Comparison of ENCODE assay signal across 14 cellular contexts in genomic region chr19:37987356-37988332, GRCh38.
DNase-seq lines count a peak whose midpoint lies in the region; ATAC-seq, FAIRE-seq and TF ChIP-seq lines count a peak whose summit lies in the region.
"Had no signal": no experiment of that assay in that cellular context is flagged by ENCODE, and none has a peak within 500 bp of the region (broad histone marks: within the 10 kb centered on the region; RNA-seq: fewer than 3 reads in every experiment).

No MANE protein-coding gene starts in this region.

- peak overlapping the region; percentile 71 for H3K14ac ChIP-seq in IMR-90 (replicated peaks; ENCODE audit: low read depth, low read length)

- H3K18ac ChIP-seq in IMR-90 (ENCODE audit: low read depth, low read length) = no peak overlapping the region

- H3K4me3 ChIP-seq in GM12865 (ENCODE audit: low read depth, low read length) (no peak overlapping the region), IMR-90 (ENCODE audit: insufficient read depth, low read depth, low read length) (no peak overlapping the region), K562 (no peak overlapping the region), neural progenitor cell (no peak overlapping the region)
- H3K4me3 ChIP-seq: sigmoid colon had no signal

- H3K9me3 Mint-ChIP-seq in neural progenitor cell = no peaks in the 10 kb centered on the region
- H3K9me3 Mint-ChIP-seq: activated naive CD8-positive, alpha-beta T cell treated with anti-CD3 and anti-CD28 coated beads, Interleukin-2, amount 50 U/mL, for 24 hours had no signal

- no peaks in the 10 kb centered on the region for H3K36me3 Mint-ChIP-seq in neural progenitor cell

- H2BK120ac ChIP-seq in IMR-90 (ENCODE audit: low read depth, low read length) = peak overlapping the region; percentile 57; the same call in 1 of the 2 replicates

- H3K23ac ChIP-seq in IMR-90 (ENCODE audit: low read depth, low read length) = no peak overlapping the region; the same call in 1 of the 2 replicates

- peak overlapping the region; percentile 31; the same call in 1 of the 2 replicates for H4K5ac ChIP-seq in IMR-90 (ENCODE audit: low read depth, low read length)

- peak overlapping the region; percentile 37 for H3K27ac Mint-ChIP-seq in neural progenitor cell

- no peak overlapping the region for H3K56ac ChIP-seq in IMR-90 (ENCODE audit: extremely low read depth, insufficient read depth, low read length)

- FAIRE-seq in K562 (lab: Jason Lieb, UNC) = peak; percentile 61
- FAIRE-seq in urothelium cell line (lab: Jason Lieb, UNC) = no peak

- ATAC-seq in IMR-90 (ENCODE audit: low read depth) = no peak
- peak; percentile 91 for ATAC-seq in K562
- ATAC-seq: activated naive CD8-positive, alpha-beta T cell treated with anti-CD3 and anti-CD28 coated beads, Interleukin-2, amount 50 U/mL, for 24 hours had no signal

- peak overlapping the region; percentile 83; the same call in 1 of the 2 replicates for H2AK5ac ChIP-seq in IMR-90 (ENCODE audit: low read depth, low read length)

- H3F3A ChIP-seq in neural progenitor cell (ENCODE audit: low read depth) = peaks cover 51% of the 10 kb centered on the region

- peak overlapping the region in 1 of 2 experiments; percentile 35; a peak in 1 of 4 replicates for H4K8ac ChIP-seq in IMR-90 (ENCODE audit: low read depth in 2 of 2, low read length in 2 of 2)

- peaks cover 35% of the 10 kb centered on the region for H3K4me1 Mint-ChIP-seq in neural progenitor cell

- DNase-seq in GM12865 (ENCODE audit: low read depth) (peak; percentile 64), IMR-90 (no peak), K562 (ENCODE audit: extremely low read depth in 1 of 4, low spot score in 3 of 4) (peak; percentile 21 to 39 (median 34)), neural progenitor cell (ENCODE audit: low spot score) (peak; percentile 51), T-helper 1 cell (no peak), posterior vena cava (ENCODE audit: low spot score) (no peak), MV-4-11 (lab: John Stamatoyannopoulos, UW) (no peak), urothelium cell line (ENCODE audit: low spot score) (no peak)
- DNase-seq: activated CD4-positive, alpha-beta T cell treated with anti-CD3 and anti-CD28 coated beads, Interleukin-2, amount 50 U/mL, for 48 hours; activated naive CD8-positive, alpha-beta T cell treated with anti-CD3 and anti-CD28 coated beads, Interleukin-2, amount 50 U/mL, for 24 hours; effector memory CD4-positive, alpha-beta T cell; NCI-H345; sigmoid colon; SW 1271 had no signal

- no peaks in the 10 kb centered on the region for H4K20me1 ChIP-seq in IMR-90 (ENCODE audit: insufficient read depth, low read length)
- H4K20me1 ChIP-seq in K562 (replicated peaks; ENCODE audit: control insufficient read depth, insufficient read depth, low read length) = peaks cover 7% of the 10 kb centered on the region
- H4K20me1 ChIP-seq in neural progenitor cell (ENCODE audit: low read depth) = peaks cover 34% of the 10 kb centered on the region

- H3K9me1 ChIP-seq in IMR-90 (ENCODE audit: insufficient read depth, low read length) = peaks cover 38% of the 10 kb centered on the region
- H3K9me1 ChIP-seq in K562 (ENCODE audit: control insufficient read depth, insufficient read depth, low read length) = no peaks in the 10 kb centered on the region

- no peaks in the 10 kb centered on the region for H3K36me3 ChIP-seq in IMR-90 (ENCODE audit: control insufficient read depth, insufficient read depth, low read length)
- H3K36me3 ChIP-seq in K562 (ENCODE audit: control insufficient read depth, insufficient read depth, low read length) = no peaks in the 10 kb centered on the region
- H3K36me3 ChIP-seq in neural progenitor cell = no peaks in the 10 kb centered on the region
- H3K36me3 ChIP-seq: sigmoid colon had no signal

- no peak overlapping the region for H3K9ac ChIP-seq in IMR-90 (ENCODE audit: low read depth, low read length)
- no peak overlapping the region for H3K9ac ChIP-seq in K562 (ENCODE audit: insufficient read depth in 1 of 2, low read depth in 2 of 2, low read length in 2 of 2)
- no peak overlapping the region for H3K9ac ChIP-seq in neural progenitor cell

- CTCF ChIA-PET in IMR-90 (lab: Yijun Ruan, JAX) (interaction anchor here (1.0 to 1.2 kb wide), 3 partner anchors 11 to 80 kb away, joined by 3 to 4 read pairs (median 3); partner anchors contain the start of gene SIPA1L3), K562 (lab: Yijun Ruan, JAX; ENCODE audit: low intra/inter-chr PET ratio) (no interaction called here)

- H3K4me2 ChIP-seq in IMR-90 (ENCODE audit: low read depth, low read length) (no peak overlapping the region), K562 (ENCODE audit: insufficient read depth, low read length) (no peak overlapping the region), neural progenitor cell (no peak overlapping the region)

- no CpG with 5 or more reads among the region's 12 CpGs for WGBS in IMR-90 (ENCODE audit: extremely low coverage in 2 of 2, insufficient read length in 1 of 2), 2 experiments
- 12% methylated on average over 12 of the region's 12 CpGs for WGBS in K562 (ENCODE audit: insufficient coverage, low coverage, missing lambda C conversion rate)

- H2BK15ac ChIP-seq in IMR-90 (ENCODE audit: low read depth, low read length) = no peak overlapping the region; the same call in 2 of the 3 replicates

- H3K9me3 ChIP-seq in IMR-90 (ENCODE audit: control insufficient read depth, insufficient read depth, low read length) (no peaks in the 10 kb centered on the region), K562 (replicated peaks; ENCODE audit: control insufficient read depth, insufficient read depth, low read depth, low read length) (no peaks in the 10 kb centered on the region), neural progenitor cell (ENCODE audit: low read depth) (no peaks in the 10 kb centered on the region)
- H3K9me3 ChIP-seq: sigmoid colon had no signal

- H3K4me3 Mint-ChIP-seq in neural progenitor cell = no peak overlapping the region
- H3K4me3 Mint-ChIP-seq: activated naive CD8-positive, alpha-beta T cell treated with anti-CD3 and anti-CD28 coated beads, Interleukin-2, amount 50 U/mL, for 24 hours had no signal

- dilution Hi-C loops in IMR-90 (cut with HindIII; ENCODE audit: low sequenced_read_pairs, unreplicated experiment) = no loop called here

- peak overlapping the region; percentile 15; the same call in 1 of the 2 replicates for H4K91ac ChIP-seq in IMR-90 (ENCODE audit: insufficient read depth, low read depth, low read length)

- H3K4me1 ChIP-seq in IMR-90 (ENCODE audit: control insufficient read depth, insufficient read depth, low read length) (peaks cover 21% of the 10 kb centered on the region), K562 (replicated peaks in 1 of 2; ENCODE audit: control insufficient read depth in 2 of 2, insufficient read depth in 2 of 2, low read length in 2 of 2) (no peaks in the 10 kb centered on the region; a peak in 1 of 5 replicates), neural progenitor cell (peaks cover 51% of the 10 kb centered on the region)
- H3K4me1 ChIP-seq: sigmoid colon had no signal

- peak overlapping the region; percentile 77 for H3K4ac ChIP-seq in IMR-90 (ENCODE audit: low read depth, low read length)

- in situ Hi-C loops in IMR-90 (cut with MboI; ENCODE audit: low sequenced_read_pairs) (no loop called here), K562 (cut with MboI) (no loop called here)

- no peaks in the 10 kb centered on the region for H3K79me2 ChIP-seq in K562 (ENCODE audit: control insufficient read depth, insufficient read depth, low read length)
- peaks cover 77% of the 10 kb centered on the region for H3K79me2 ChIP-seq in neural progenitor cell (ENCODE audit: low read depth)

- no TSS peak for BruUV-seq in IMR-90 (replicated peaks; lab: Mats Ljungman, UMichigan)
- no TSS peak for BruUV-seq in K562 (replicated peaks; lab: Mats Ljungman, UMichigan)

- TF ChIP-seq POLR2A in IMR-90 (IDR thresholded peaks at IDR 0.05; ENCODE audit: low read depth, low read length) (no peak), K562 (conservative IDR thresholded peaks at IDR 0.05) (no peak)

- intact Hi-C loops in IMR-90 (cut with micrococcal nuclease) (no loop called here), K562 (cut with micrococcal nuclease) (loop anchor here (1.0 kb wide), 2 partner anchors 85 to 89 kb away; no protein-coding TSS in a partner anchor), posterior vena cava (cut with DNase I) (no loop called here)

- no peak overlapping the region for H3K27ac ChIP-seq in IMR-90 (ENCODE audit: insufficient read depth, low read length)
- H3K27ac ChIP-seq in K562 (ENCODE audit: extremely low read depth, low read depth, low read length) = no peak overlapping the region
- H3K27ac ChIP-seq in neural progenitor cell = peak overlapping the region; percentile 91
- H3K27ac ChIP-seq: sigmoid colon had no signal

- POLR2A ChIA-PET in IMR-90 (lab: Charles Lee; ENCODE audit: unreplicated experiment) = no interaction called here
- POLR2A ChIA-PET in K562 (lab: Yijun Ruan, JAX) = interaction anchor here (1.1 kb wide), 1 partner anchor 12 kb away, joined by 3 read pairs; no protein-coding TSS in a partner anchor

- TF ChIP-seq EP300 in K562 (IDR thresholded peaks at IDR 0.05; ENCODE audit: low read length) = no peak

- H2BK20ac ChIP-seq in IMR-90 (ENCODE audit: low read depth, low read length) = no peak overlapping the region

- H2AK9ac ChIP-seq in IMR-90 (replicated peaks; ENCODE audit: low read depth, low read length, poor library complexity) = peak overlapping the region; percentile 78

- H3K27me3 ChIP-seq in IMR-90 (ENCODE audit: control insufficient read depth, insufficient read depth, low read length) (no peaks in the 10 kb centered on the region), K562 (ENCODE audit: control insufficient read depth in 2 of 2, insufficient read depth in 2 of 2, low read length in 2 of 2) (peaks cover 0 to 9% of the 10 kb centered on the region in 2 experiments; a peak in 1 of 5 replicates), neural progenitor cell (no peaks in the 10 kb centered on the region)
- H3K27me3 ChIP-seq: sigmoid colon had no signal

- no peak overlapping the region for H2AFZ ChIP-seq in IMR-90 (replicated peaks; ENCODE audit: low read length, poor library complexity)
- H2AFZ ChIP-seq in K562 (ENCODE audit: low read depth, low read length) = no peak overlapping the region
- no peak overlapping the region for H2AFZ ChIP-seq in neural progenitor cell (replicated peaks)

- peaks cover 58 to 99% of the 10 kb centered on the region in 2 experiments for H3K79me1 ChIP-seq in IMR-90 (ENCODE audit: low read depth in 1 of 2, low read length in 2 of 2)

- peaks cover 3% of the 10 kb centered on the region for H3K27me3 Mint-ChIP-seq in neural progenitor cell (ENCODE audit: insufficient read depth, low read depth)
- H3K27me3 Mint-ChIP-seq: activated naive CD8-positive, alpha-beta T cell treated with anti-CD3 and anti-CD28 coated beads, Interleukin-2, amount 50 U/mL, for 24 hours had no signal

- H2BK5ac ChIP-seq in IMR-90 (ENCODE audit: low read depth, low read length, poor library complexity, severe bottlenecking) = no peak overlapping the region

- TF ChIP-seq CTCF in GM12865 (IDR thresholded peaks at IDR 0.05; ENCODE audit: insufficient read depth, low read depth, low read length, missing control alignments) = peak; percentile 58
- TF ChIP-seq CTCF in IMR-90 (conservative IDR thresholded peaks at IDR 0.05; ENCODE audit: low read depth, low read length) = peak; percentile 14; the same call in 1 of the 2 replicates
- peak; percentile 59 to 74 (median 64) for TF ChIP-seq CTCF in K562 (IDR thresholded peaks at IDR 0.05 in 2 of 3, conservative IDR thresholded peaks at IDR 0.05 in 1 of 3; ENCODE audit: insufficient read depth in 2 of 3, low read depth in 1 of 3, low read length in 3 of 3)
- TF ChIP-seq CTCF in neural progenitor cell (IDR thresholded peaks at IDR 0.05) = peak; percentile 62

- TF ChIP-seq RAD21 in IMR-90 (IDR thresholded peaks at IDR 0.05; ENCODE audit: low read length) (no peak), K562 (CRISPR knock-in tag; conservative IDR thresholded peaks at IDR 0.05 in 1 of 2, IDR thresholded peaks at IDR 0.05 in 1 of 2) (peak in 1 of 2 experiments; percentile 60; a peak in 2 of 4 replicates)

Comparison
In these comparisons a context has a peak if more than half of its experiments do, and no peak if none do; other contexts are left out.
1. DNase-seq: peak in GM12865 (single experiment), K562 (4 of 4) and neural progenitor cell (single experiment); none in IMR-90 (single experiment), T-helper 1 cell (0 of 5), posterior vena cava (single experiment), MV-4-11 (single experiment) and urothelium cell line (single experiment).
2. CTCF ChIP-seq: peak in every context shown above with its lines; median percentile 64 in K562; 62 in neural progenitor cell; 58 in GM12865; 14 in IMR-90.